In the genomic region with DNA sequence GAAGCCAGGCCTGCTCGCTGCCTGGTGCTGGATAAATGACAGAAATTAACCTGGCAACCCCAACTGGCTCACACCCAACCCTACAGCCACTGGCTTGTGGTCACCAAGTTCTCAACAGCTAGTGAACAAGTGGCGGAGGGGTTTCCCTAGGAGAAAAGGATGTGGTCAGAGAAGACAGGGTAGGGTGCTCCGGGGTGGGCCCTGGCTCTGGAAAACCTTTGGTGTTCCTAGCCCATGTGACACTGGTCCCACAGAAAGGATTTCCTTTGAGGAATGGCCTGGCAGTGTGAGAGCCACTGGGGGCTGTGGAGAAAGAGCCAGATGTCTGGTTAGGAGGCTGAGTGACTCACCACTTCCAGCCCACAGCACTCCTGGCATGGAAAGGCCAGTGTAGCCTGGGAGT, we compare ENCODE assay signal across 1 cellular context.
TF ChIP-seq lines count a peak whose summit lies in the region.

No MANE protein-coding gene starts in this region.

TF ChIP-seq in GM12878, 131 proteins besides CTCF, POLR2A, EP300 and RAD21 (continued from another document):
- no peak for TF ChIP-seq SUZ12 (IDR thresholded peaks at IDR 0.05; ENCODE audit: unreplicated experiment)
- TF ChIP-seq POLR2AphosphoS5 (IDR thresholded peaks at IDR 0.05; ENCODE audit: low read length), result no peak
- no peak for TF ChIP-seq CUX1 (IDR thresholded peaks at IDR 0.05; ENCODE audit: insufficient replicate concordance, low read depth, low read length)
- 0 out of 2 replicates have a peak, but pooled peaks have one; percentile 13 for TF ChIP-seq TCF12 (IDR thresholded peaks at IDR 0.05; ENCODE audit: low read depth, low read length)
- no peak for TF ChIP-seq CEBPB (IDR thresholded peaks at IDR 0.05; ENCODE audit: borderline replicate concordance in 1 of 2, low read depth in 2 of 2, low read length in 2 of 2)
- peak; percentile 58 for TF ChIP-seq MTA2 (IDR thresholded peaks at IDR 0.05; ENCODE audit: low read depth)
- TF ChIP-seq GATAD2B (conservative IDR thresholded peaks at IDR 0.05; ENCODE audit: low read depth), result peak; percentile 74
- TF ChIP-seq SRF (IDR thresholded peaks at IDR 0.05; ENCODE audit: low read depth in 2 of 2, low read length in 2 of 2), result no peak
- 0 out of 3 replicates have a peak, but pooled peaks have one; percentile 12 for TF ChIP-seq POU2F2 (IDR thresholded peaks at IDR 0.05; ENCODE audit: borderline replicate concordance, low read depth, low read length)
- TF ChIP-seq ZNF207 (IDR thresholded peaks at IDR 0.05; ENCODE audit: borderline replicate concordance), result no peak
- no peak for TF ChIP-seq GABPA (IDR thresholded peaks at IDR 0.05; ENCODE audit: low read depth)
- TF ChIP-seq PAX5 (IDR thresholded peaks at IDR 0.05; ENCODE audit: borderline replicate concordance, low read depth, low read length), result no peak
- TF ChIP-seq JUNB (IDR thresholded peaks at IDR 0.05), result no peak
- TF ChIP-seq WRNIP1 (IDR thresholded peaks at IDR 0.05; ENCODE audit: borderline replicate concordance, low read depth, low read length), result no peak
- TF ChIP-seq ATF7 (IDR thresholded peaks at IDR 0.05; ENCODE audit: low read depth), result peak; percentile 47; the same call in 1 of the 2 replicates
- no peak for TF ChIP-seq PAX8 (IDR thresholded peaks at IDR 0.05)
- peak; percentile 63; the same call in 1 of the 2 replicates for TF ChIP-seq NBN (IDR thresholded peaks at IDR 0.05)
- peak; percentile 80; the same call in 1 of the 2 replicates for TF ChIP-seq EED (IDR thresholded peaks at IDR 0.05; ENCODE audit: low read depth)
- no peak for TF ChIP-seq ZSCAN29 (IDR thresholded peaks at IDR 0.05)
- 0 out of 2 replicates have a peak, but pooled peaks have one; percentile 59 for TF ChIP-seq HDGF (IDR thresholded peaks at IDR 0.05)
- TF ChIP-seq STAT3 (IDR thresholded peaks at IDR 0.05; ENCODE audit: low read depth, low read length), result no peak
- TF ChIP-seq, protein P1, sequence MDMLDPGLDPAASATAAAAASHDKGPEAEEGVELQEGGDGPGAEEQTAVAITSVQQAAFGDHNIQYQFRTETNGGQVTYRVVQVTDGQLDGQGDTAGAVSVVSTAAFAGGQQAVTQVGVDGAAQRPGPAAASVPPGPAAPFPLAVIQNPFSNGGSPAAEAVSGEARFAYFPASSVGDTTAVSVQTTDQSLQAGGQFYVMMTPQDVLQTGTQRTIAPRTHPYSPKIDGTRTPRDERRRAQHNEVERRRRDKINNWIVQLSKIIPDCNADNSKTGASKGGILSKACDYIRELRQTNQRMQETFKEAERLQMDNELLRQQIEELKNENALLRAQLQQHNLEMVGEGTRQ (IDR thresholded peaks at IDR 0.05; ENCODE audit: borderline replicate concordance, low read depth, low read length), result no peak
- peak; percentile 16; the same call in 1 of the 2 replicates for TF ChIP-seq CREM (IDR thresholded peaks at IDR 0.05; ENCODE audit: low read depth)
- TF ChIP-seq NRF1 (conservative IDR thresholded peaks at IDR 0.05; ENCODE audit: low read depth, low read length), result no peak
- TF ChIP-seq CBFB (IDR thresholded peaks at IDR 0.05; ENCODE audit: low read depth), result peak; percentile 66; the same call in 1 of the 2 replicates
- no peak for TF ChIP-seq USF1 (IDR thresholded peaks at IDR 0.05; ENCODE audit: borderline replicate concordance, extremely low read length, insufficient read depth, low read depth, low read length)
- TF ChIP-seq E2F8 (IDR thresholded peaks at IDR 0.05; ENCODE audit: low read depth, partially characterized antibody), result no peak
- peak; percentile 91 for TF ChIP-seq DPF2 (IDR thresholded peaks at IDR 0.05)
- no peak for TF ChIP-seq CBX5 (IDR thresholded peaks at IDR 0.05; ENCODE audit: low read depth)
- TF ChIP-seq, protein P2, sequence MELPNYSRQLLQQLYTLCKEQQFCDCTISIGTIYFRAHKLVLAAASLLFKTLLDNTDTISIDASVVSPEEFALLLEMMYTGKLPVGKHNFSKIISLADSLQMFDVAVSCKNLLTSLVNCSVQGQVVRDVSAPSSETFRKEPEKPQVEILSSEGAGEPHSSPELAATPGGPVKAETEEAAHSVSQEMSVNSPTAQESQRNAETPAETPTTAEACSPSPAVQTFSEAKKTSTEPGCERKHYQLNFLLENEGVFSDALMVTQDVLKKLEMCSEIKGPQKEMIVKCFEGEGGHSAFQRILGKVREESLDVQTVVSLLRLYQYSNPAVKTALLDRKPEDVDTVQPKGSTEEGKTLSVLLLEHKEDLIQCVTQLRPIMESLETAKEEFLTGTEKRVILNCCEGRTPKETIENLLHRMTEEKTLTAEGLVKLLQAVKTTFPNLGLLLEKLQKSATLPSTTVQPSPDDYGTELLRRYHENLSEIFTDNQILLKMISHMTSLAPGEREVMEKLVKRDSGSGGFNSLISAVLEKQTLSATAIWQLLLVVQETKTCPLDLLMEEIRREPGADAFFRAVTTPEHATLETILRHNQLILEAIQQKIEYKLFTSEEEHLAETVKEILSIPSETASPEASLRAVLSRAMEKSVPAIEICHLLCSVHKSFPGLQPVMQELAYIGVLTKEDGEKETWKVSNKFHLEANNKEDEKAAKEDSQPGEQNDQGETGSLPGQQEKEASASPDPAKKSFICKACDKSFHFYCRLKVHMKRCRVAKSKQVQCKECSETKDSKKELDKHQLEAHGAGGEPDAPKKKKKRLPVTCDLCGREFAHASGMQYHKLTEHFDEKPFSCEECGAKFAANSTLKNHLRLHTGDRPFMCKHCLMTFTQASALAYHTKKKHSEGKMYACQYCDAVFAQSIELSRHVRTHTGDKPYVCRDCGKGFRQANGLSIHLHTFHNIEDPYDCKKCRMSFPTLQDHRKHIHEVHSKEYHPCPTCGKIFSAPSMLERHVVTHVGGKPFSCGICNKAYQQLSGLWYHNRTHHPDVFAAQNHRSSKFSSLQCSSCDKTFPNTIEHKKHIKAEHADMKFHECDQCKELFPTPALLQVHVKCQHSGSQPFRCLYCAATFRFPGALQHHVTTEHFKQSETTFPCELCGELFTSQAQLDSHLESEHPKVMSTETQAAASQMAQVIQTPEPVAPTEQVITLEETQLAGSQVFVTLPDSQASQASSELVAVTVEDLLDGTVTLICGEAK (IDR thresholded peaks at IDR 0.05; ENCODE audit: borderline replicate concordance), result no peak
- peak; percentile 95 to 96 for TF ChIP-seq IKZF2 (IDR thresholded peaks at IDR 0.05)
- TF ChIP-seq, protein P3, sequence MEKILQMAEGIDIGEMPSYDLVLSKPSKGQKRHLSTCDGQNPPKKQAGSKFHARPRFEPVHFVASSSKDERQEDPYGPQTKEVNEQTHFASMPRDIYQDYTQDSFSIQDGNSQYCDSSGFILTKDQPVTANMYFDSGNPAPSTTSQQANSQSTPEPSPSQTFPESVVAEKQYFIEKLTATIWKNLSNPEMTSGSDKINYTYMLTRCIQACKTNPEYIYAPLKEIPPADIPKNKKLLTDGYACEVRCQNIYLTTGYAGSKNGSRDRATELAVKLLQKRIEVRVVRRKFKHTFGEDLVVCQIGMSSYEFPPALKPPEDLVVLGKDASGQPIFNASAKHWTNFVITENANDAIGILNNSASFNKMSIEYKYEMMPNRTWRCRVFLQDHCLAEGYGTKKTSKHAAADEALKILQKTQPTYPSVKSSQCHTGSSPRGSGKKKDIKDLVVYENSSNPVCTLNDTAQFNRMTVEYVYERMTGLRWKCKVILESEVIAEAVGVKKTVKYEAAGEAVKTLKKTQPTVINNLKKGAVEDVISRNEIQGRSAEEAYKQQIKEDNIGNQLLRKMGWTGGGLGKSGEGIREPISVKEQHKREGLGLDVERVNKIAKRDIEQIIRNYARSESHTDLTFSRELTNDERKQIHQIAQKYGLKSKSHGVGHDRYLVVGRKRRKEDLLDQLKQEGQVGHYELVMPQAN (conservative IDR thresholded peaks at IDR 0.05), result no peak
- no peak for TF ChIP-seq ZZZ3 (IDR thresholded peaks at IDR 0.05; ENCODE audit: control insufficient read depth, insufficient read length, low read depth)
- no peak for TF ChIP-seq MXI1 (IDR thresholded peaks at IDR 0.05; ENCODE audit: low read depth, low read length)
- no peak for TF ChIP-seq RB1 (IDR thresholded peaks at IDR 0.05; ENCODE audit: borderline replicate concordance)
